19 cellular contexts compared by ENCODE assay signal in genomic region chr16:79171504-79172240, GRCh38.
DNase-seq lines count a peak whose midpoint lies in the region; ATAC-seq, FAIRE-seq and TF ChIP-seq lines count a peak whose summit lies in the region.
"Had no signal": no experiment of that assay in that cellular context is flagged by ENCODE, and none has a peak within 500 bp of the region (broad histone marks: within the 10 kb centered on the region; RNA-seq: fewer than 3 reads in every experiment).

No MANE protein-coding gene starts in this region.

- no peaks in the 10 kb centered on the region for H3K36me3 ChIP-seq in K562 (ENCODE audit: control insufficient read depth, insufficient read depth, low read length)
- H3K36me3 ChIP-seq: stomach had no signal

- no peak for TF ChIP-seq EP300 in K562 (IDR thresholded peaks at IDR 0.05; ENCODE audit: low read length)

- no peak overlapping the region for H3K9ac ChIP-seq in K562 (ENCODE audit: insufficient read depth in 1 of 2, low read depth in 2 of 2, low read length in 2 of 2)

- in situ Hi-C loops in K562 (cut with MboI) = no loop called here

- H2AFZ ChIP-seq in K562 (ENCODE audit: low read depth, low read length) = no peak overlapping the region

- no peak for TF ChIP-seq CTCF in K562 (IDR thresholded peaks at IDR 0.05 in 2 of 3, conservative IDR thresholded peaks at IDR 0.05 in 1 of 3; ENCODE audit: insufficient read depth in 2 of 3, low read depth in 1 of 3, low read length in 3 of 3)
- TF ChIP-seq CTCF in omental fat pad (IDR thresholded peaks at IDR 0.05) = no peak

- no peaks in the 10 kb centered on the region for H3K9me1 ChIP-seq in K562 (ENCODE audit: control insufficient read depth, insufficient read depth, low read length)

- WGBS in K562 (ENCODE audit: insufficient coverage, low coverage, missing lambda C conversion rate) = under 1% methylated on average over 10 of the region's 10 CpGs

- TF ChIP-seq POLR2A in K562 (conservative IDR thresholded peaks at IDR 0.05) = no peak

- H3K27ac ChIP-seq in K562 (ENCODE audit: extremely low read depth, low read depth, low read length) = no peak overlapping the region
- H3K27ac ChIP-seq: stomach had no signal

- no peak for FAIRE-seq in K562 (lab: Jason Lieb, UNC)

- no peaks in the 10 kb centered on the region; a peak in 2 of 5 replicates for H3K27me3 ChIP-seq in K562 (ENCODE audit: control insufficient read depth in 2 of 2, insufficient read depth in 2 of 2, low read length in 2 of 2)
- H3K27me3 ChIP-seq: stomach had no signal

- POLR2A ChIA-PET in K562 (lab: Yijun Ruan, JAX) = interaction anchor here (0.7 kb wide), 1 partner anchor 12 kb away, joined by 3 read pairs; no protein-coding TSS in a partner anchor

- no peaks in the 10 kb centered on the region for H3K9me3 ChIP-seq in K562 (replicated peaks; ENCODE audit: control insufficient read depth, insufficient read depth, low read depth, low read length)

- H3K4me1 ChIP-seq in K562 (replicated peaks in 1 of 2; ENCODE audit: control insufficient read depth in 2 of 2, insufficient read depth in 2 of 2, low read length in 2 of 2) = no peaks in the 10 kb centered on the region

- DNase-seq in DMS79 (lab: John Stamatoyannopoulos, UW) (peak; percentile 76), NCI-H1105 treated with DMSO at 0.1 percent for 48 hours (lab: John Stamatoyannopoulos, UW) (peak; percentile 90), NCI-H345 (lab: John Stamatoyannopoulos, UW) (peak; percentile 87), K562 (ENCODE audit: extremely low read depth in 1 of 4, low spot score in 3 of 4) (no peak), cerebellar nuclear complex (lab: John Stamatoyannopoulos, UW) (no peak), GM03348 (ENCODE audit: low spot score) (no peak), occipital lobe (lab: John Stamatoyannopoulos, UW) (no peak), omental fat pad (ENCODE audit: low spot score) (no peak)
- DNase-seq: activated CD4-positive, alpha-beta T cell treated with anti-CD3 and anti-CD28 coated beads for 1 hour; activated CD8-positive, alpha-beta memory T cell treated with anti-CD3 and anti-CD28 coated beads, Interleukin-2, amount 50 U/mL, for 4 hours; activated naive CD4-positive, alpha-beta T cell treated with anti-CD3 and anti-CD28 coated beads for 36 hours; AML-193; effector CD8-positive, alpha-beta T cell; GOT3; IMR-90; left ventricle myocardium superior; NCI-H446; stimulated activated CD4-positive, alpha-beta T cell treated with anti-CD3 and anti-CD28 coated beads, Interleukin-12 subunit alpha, Interleukin-12 subunit beta, amount 100 ng/mL, for 4 hours; stomach had no signal

- ATAC-seq in K562 = no peak
- ATAC-seq in omental fat pad (ENCODE audit: low FRiP score) = no peak

- CTCF ChIA-PET in K562 (lab: Yijun Ruan, JAX; ENCODE audit: low intra/inter-chr PET ratio) = no interaction called here

- intact Hi-C loops in K562 (cut with micrococcal nuclease) = no loop called here

- no TSS peak for BruUV-seq in K562 (replicated peaks; lab: Mats Ljungman, UMichigan)

- H3K4me3 ChIP-seq in K562 = no peak overlapping the region
- H3K4me3 ChIP-seq: stomach had no signal

- no peaks in the 10 kb centered on the region for H3K79me2 ChIP-seq in K562 (ENCODE audit: control insufficient read depth, insufficient read depth, low read length)

- no peaks in the 10 kb centered on the region for H4K20me1 ChIP-seq in K562 (replicated peaks; ENCODE audit: control insufficient read depth, insufficient read depth, low read length)

- TF ChIP-seq RAD21 in K562 (CRISPR knock-in tag; conservative IDR thresholded peaks at IDR 0.05 in 1 of 2, IDR thresholded peaks at IDR 0.05 in 1 of 2) = no peak

- H3K4me2 ChIP-seq in K562 (ENCODE audit: insufficient read depth, low read length) = no peak overlapping the region

TF ChIP-seq in K562, 482 proteins besides CTCF, POLR2A, EP300 and RAD21:
- TF ChIP-seq RBM14 (IDR thresholded peaks at IDR 0.05; ENCODE audit: borderline replicate concordance, insufficient read depth, low read depth, low read length) = no peak
- TF ChIP-seq GTF2A2 (tag; IDR thresholded peaks at IDR 0.05) = no peak
- peak; percentile 46; the same call in 1 of the 2 replicates for TF ChIP-seq NFIC (IDR thresholded peaks at IDR 0.05)
- no peak for TF ChIP-seq BCOR (IDR thresholded peaks at IDR 0.05)
- TF ChIP-seq, protein P1, sequence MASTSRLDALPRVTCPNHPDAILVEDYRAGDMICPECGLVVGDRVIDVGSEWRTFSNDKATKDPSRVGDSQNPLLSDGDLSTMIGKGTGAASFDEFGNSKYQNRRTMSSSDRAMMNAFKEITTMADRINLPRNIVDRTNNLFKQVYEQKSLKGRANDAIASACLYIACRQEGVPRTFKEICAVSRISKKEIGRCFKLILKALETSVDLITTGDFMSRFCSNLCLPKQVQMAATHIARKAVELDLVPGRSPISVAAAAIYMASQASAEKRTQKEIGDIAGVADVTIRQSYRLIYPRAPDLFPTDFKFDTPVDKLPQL (IDR thresholded peaks at IDR 0.05; ENCODE audit: extremely low read depth, insufficient read length) = no peak

Comparison
In these comparisons a context has a peak if more than half of its experiments do, and no peak if none do; other contexts are left out.
1. DNase-seq: peak in DMS79 (single experiment), NCI-H1105 treated with DMSO at 0.1 percent for 48 hours (single experiment) and NCI-H345 (single experiment); none in K562 (0 of 4), cerebellar nuclear complex (0 of 2), GM03348 (single experiment), occipital lobe (single experiment) and omental fat pad (single experiment).